8 cellular contexts compared by ENCODE assay signal in genomic region chr16:87764600-87765472, GRCh38. TPM values are rescaled to one million over a fixed set of nuclear protein-coding genes. Genes with fewer than 3 reads are reported as not detected.
A peak's percentile ranks its signal among the peaks of the same experiment; 100 is the strongest.
DNase-seq lines count a peak whose midpoint lies in the region; ATAC-seq and TF ChIP-seq lines count a peak whose summit lies in the region.

No MANE protein-coding gene starts in this region.

- no peaks in the 10 kb centered on the region for H3K27me3 ChIP-seq in iPS-18a (ENCODE audit: control insufficient read depth, insufficient read depth, low read length)
- H3K27me3 ChIP-seq in suprapubic skin, result no peaks in the 10 kb centered on the region

- no peak for TF ChIP-seq EP300 in suprapubic skin (IDR thresholded peaks at IDR 0.05)

- 43% methylated on average over 13 of the region's 14 CpGs for WGBS in suprapubic skin

- ATAC-seq in HG02973 (IDR thresholded peaks at IDR 0.05; ENCODE audit: unreplicated experiment), result peak; percentile 18

- H3K27ac ChIP-seq in iPS-18a (ENCODE audit: low read length), result no peak overlapping the region
- no peak overlapping the region for H3K27ac ChIP-seq in suprapubic skin

- DNase-seq in activated T-cell treated with anti-CD3 and anti-CD28 coated beads, Interleukin-2, amount 50 U/mL, for 48 hours, result peak; percentile 26 to 53
- DNase-seq in suprapubic skin (ENCODE audit: low spot score in 2 of 2) (no peak), SIG-M5 (lab: John Stamatoyannopoulos, UW) (no peak), LoVo (ENCODE audit: low spot score) (no peak), NCI-H128 (lab: John Stamatoyannopoulos, UW; ENCODE audit: unreplicated experiment) (no peak)

- peak overlapping the region; percentile 97 for H3K9ac ChIP-seq in ES-I3 (ENCODE audit: low read depth, low read length)
- H3K9ac ChIP-seq in iPS-18a (ENCODE audit: low read length), result peak overlapping the region; percentile 84

- no peaks in the 10 kb centered on the region for H3K4me1 ChIP-seq in ES-I3 (ENCODE audit: insufficient read depth, low read length)
- H3K4me1 ChIP-seq in iPS-18a (ENCODE audit: control insufficient read depth, low read depth, low read length), result no peaks in the 10 kb centered on the region
- H3K4me1 ChIP-seq in suprapubic skin, result peaks cover 22% of the 10 kb centered on the region

- no peak for TF ChIP-seq CTCF in suprapubic skin (IDR thresholded peaks at IDR 0.05)

- no peaks in the 10 kb centered on the region for H3K9me3 ChIP-seq in ES-I3 (ENCODE audit: control insufficient read depth, insufficient read depth, low read length)
- no peaks in the 10 kb centered on the region for H3K9me3 ChIP-seq in iPS-18a (ENCODE audit: control insufficient read depth, low read depth, low read length)
- no peaks in the 10 kb centered on the region for H3K9me3 ChIP-seq in suprapubic skin

- peak overlapping the region; percentile 86 for H3K4me3 ChIP-seq in iPS-18a (ENCODE audit: low read length)
- H3K4me3 ChIP-seq in suprapubic skin, result peak overlapping the region; percentile 87

- no peak for TF ChIP-seq POLR2A in suprapubic skin (IDR thresholded peaks at IDR 0.05)

- H3K36me3 ChIP-seq in ES-I3 (ENCODE audit: insufficient read depth, low read length) (peaks cover 25% of the 10 kb centered on the region; the same call in 1 of the 2 replicates), iPS-18a (ENCODE audit: control insufficient read depth, low read depth, low read length) (peaks cover 24% of the 10 kb centered on the region), suprapubic skin (peaks cover 21% of the 10 kb centered on the region)

RNA-seq across cellular contexts. Expression of gene KLHDC4, which starts 0.9 kb away (rescaled TPM):
- total RNA-seq in suprapubic skin, result 100 to 1,000 TPM in 1 of 4 donors, 10 to 100 TPM in 3; 26.6 to 104 (median 30.1) TPM

Comparison
In these comparisons a context has a peak if more than half of its experiments do, and no peak if none do; other contexts are left out.
1. DNase-seq: peak in activated T-cell treated with anti-CD3 and anti-CD28 coated beads, Interleukin-2, amount 50 U/mL, for 48 hours (2 of 2); none in suprapubic skin (0 of 2), SIG-M5 (single experiment), LoVo (single experiment) and NCI-H128 (single experiment).